18 cellular contexts compared by ENCODE assay signal in genomic region chrX:46236411-46236810, GRCh38.
DNase-seq lines count a peak whose midpoint lies in the region; ATAC-seq and TF ChIP-seq lines count a peak whose summit lies in the region.
"Had no signal": no experiment of that assay in that cellular context is flagged by ENCODE, and none has a peak within 500 bp of the region (broad histone marks: within the 10 kb centered on the region; RNA-seq: fewer than 3 reads in every experiment).

No MANE protein-coding gene starts in this region.

- H3K9me3 ChIP-seq in adrenal gland (replicated peaks in 1 of 3), result no peaks in the 10 kb centered on the region
- H3K9me3 ChIP-seq: SJCRH30 had no signal

- DNase-seq in activated T-cell treated with anti-CD3 and anti-CD28 coated beads, Interleukin-2, amount 50 U/mL, for 72 hours, result no peak
- no peak for DNase-seq in activated T-cell treated with anti-CD3 and anti-CD28 coated beads, Interleukin-2, amount 50 U/mL, for 24 hours
- DNase-seq in OCI-M1 (lab: John Stamatoyannopoulos, UW) (peak; percentile 3), fibroblast of mammary gland (ENCODE audit: low read depth) (peak; percentile 54), NCI-H2227 treated with DMSO at 0.1 percent for 48 hours (lab: John Stamatoyannopoulos, UW) (no peak), chondrocyte (ENCODE audit: low spot score) (no peak), adrenal gland (no peak)
- DNase-seq: 8988T, DMS79, HCEC 1CT, KBM-7, NCI-H1092 treated with DMSO at 0.1 percent for 48 hours, NCI-H1694, NCI-H2081 treated with DMSO at 0.1 percent for 48 hours, SJCRH30 had no signal

- no peak overlapping the region for H3K4me3 Mint-ChIP-seq in activated T-cell treated with anti-CD3 and anti-CD28 coated beads, Interleukin-2, amount 50 U/mL, for 72 hours
- no peak overlapping the region for H3K4me3 Mint-ChIP-seq in activated T-cell treated with anti-CD3 and anti-CD28 coated beads, Interleukin-2, amount 50 U/mL, for 24 hours
- no peak overlapping the region for H3K4me3 Mint-ChIP-seq in chondrocyte (ENCODE audit: unreplicated experiment)
- H3K4me3 Mint-ChIP-seq: CD14-positive monocyte, GM23338 had no signal

- H3K9me3 Mint-ChIP-seq in activated T-cell treated with anti-CD3 and anti-CD28 coated beads, Interleukin-2, amount 50 U/mL, for 72 hours, result peaks cover 0 to 1% of the 10 kb centered on the region in 2 donors
- no peaks in the 10 kb centered on the region for H3K9me3 Mint-ChIP-seq in activated T-cell treated with anti-CD3 and anti-CD28 coated beads, Interleukin-2, amount 50 U/mL, for 24 hours
- H3K9me3 Mint-ChIP-seq in chondrocyte (ENCODE audit: low read depth), result peaks cover 27% of the 10 kb centered on the region
- H3K9me3 Mint-ChIP-seq: GM23338 had no signal

- no peak overlapping the region for H3K27ac ChIP-seq in adrenal gland
- H3K27ac ChIP-seq: SJCRH30 had no signal

- H3K4me1 ChIP-seq in adrenal gland (replicated peaks in 1 of 2), result no peaks in the 10 kb centered on the region
- H3K4me1 ChIP-seq: SJCRH30 had no signal

- ATAC-seq in activated T-cell treated with anti-CD3 and anti-CD28 coated beads, Interleukin-2, amount 50 U/mL, for 72 hours (replicated peaks in 1 of 2), result peak; percentile 47 to 53
- ATAC-seq in HG02973 (IDR thresholded peaks at IDR 0.05; ENCODE audit: unreplicated experiment), result no peak
- ATAC-seq: GM23338 had no signal

- H3K4me1 Mint-ChIP-seq in activated T-cell treated with anti-CD3 and anti-CD28 coated beads, Interleukin-2, amount 50 U/mL, for 72 hours (ENCODE audit: low read depth), result peaks cover 8% of the 10 kb centered on the region
- peaks cover 7% of the 10 kb centered on the region for H3K4me1 Mint-ChIP-seq in activated T-cell treated with anti-CD3 and anti-CD28 coated beads, Interleukin-2, amount 50 U/mL, for 24 hours (ENCODE audit: low read depth)
- H3K4me1 Mint-ChIP-seq in chondrocyte (ENCODE audit: low read depth), result no peaks in the 10 kb centered on the region
- H3K4me1 Mint-ChIP-seq: CD14-positive monocyte, GM23338 had no signal

- H3K4me3 ChIP-seq in fibroblast of mammary gland (ENCODE audit: control insufficient read depth, low read depth, low read length) (no peak overlapping the region), adrenal gland (no peak overlapping the region)
- H3K4me3 ChIP-seq: GM23338, SJCRH30 had no signal

- no peak for TF ChIP-seq CTCF in fibroblast of mammary gland (conservative IDR thresholded peaks at IDR 0.05; ENCODE audit: control insufficient read depth, insufficient read depth, low read depth, low read length)
- no peak for TF ChIP-seq CTCF in chondrocyte (IDR thresholded peaks at IDR 0.05)
- TF ChIP-seq CTCF in adrenal gland (IDR thresholded peaks at IDR 0.05), result no peak

- peaks cover 4% of the 10 kb centered on the region for H3K27me3 ChIP-seq in adrenal gland
- H3K27me3 ChIP-seq: SJCRH30 had no signal

- peaks cover 0 to 3% of the 10 kb centered on the region in 2 donors for H3K36me3 Mint-ChIP-seq in activated T-cell treated with anti-CD3 and anti-CD28 coated beads, Interleukin-2, amount 50 U/mL, for 72 hours (ENCODE audit: insufficient read depth in 2 of 2)
- H3K36me3 Mint-ChIP-seq in activated T-cell treated with anti-CD3 and anti-CD28 coated beads, Interleukin-2, amount 50 U/mL, for 24 hours (ENCODE audit: low read depth), result no peaks in the 10 kb centered on the region
- no peaks in the 10 kb centered on the region for H3K36me3 Mint-ChIP-seq in chondrocyte (ENCODE audit: low read depth)
- H3K36me3 Mint-ChIP-seq: CD14-positive monocyte had no signal

- H3K36me3 ChIP-seq in adrenal gland (replicated peaks in 1 of 2), result no peaks in the 10 kb centered on the region
- H3K36me3 ChIP-seq: SJCRH30 had no signal

- WGBS in adrenal gland, 4 donors, result 17 to 24% (median 21%) methylated on average over 2 of the region's 2 CpGs

- intact Hi-C loops in adrenal gland (cut with DNase I), result no loop called here

- peaks cover 9% of the 10 kb centered on the region for H3K27me3 Mint-ChIP-seq in activated T-cell treated with anti-CD3 and anti-CD28 coated beads, Interleukin-2, amount 50 U/mL, for 72 hours (ENCODE audit: low read depth)
- H3K27me3 Mint-ChIP-seq in activated T-cell treated with anti-CD3 and anti-CD28 coated beads, Interleukin-2, amount 50 U/mL, for 24 hours, result peaks cover 25% of the 10 kb centered on the region
- H3K27me3 Mint-ChIP-seq in chondrocyte (ENCODE audit: low read depth), result no peaks in the 10 kb centered on the region

- no peak for TF ChIP-seq POLR2A in adrenal gland (IDR thresholded peaks at IDR 0.05)

- no peak overlapping the region for H3K27ac Mint-ChIP-seq in activated T-cell treated with anti-CD3 and anti-CD28 coated beads, Interleukin-2, amount 50 U/mL, for 72 hours
- H3K27ac Mint-ChIP-seq in activated T-cell treated with anti-CD3 and anti-CD28 coated beads, Interleukin-2, amount 50 U/mL, for 24 hours, result no peak overlapping the region
- H3K27ac Mint-ChIP-seq in chondrocyte (ENCODE audit: unreplicated experiment), result no peak overlapping the region
- H3K27ac Mint-ChIP-seq: CD14-positive monocyte, GM23338 had no signal

Comparison
In these comparisons a context has a peak if more than half of its experiments do, and no peak if none do; other contexts are left out.
1. DNase-seq: peak in OCI-M1 (single experiment) and fibroblast of mammary gland (single experiment); none in activated T-cell treated with anti-CD3 and anti-CD28 coated beads, Interleukin-2, amount 50 U/mL, for 72 hours (0 of 2), activated T-cell treated with anti-CD3 and anti-CD28 coated beads, Interleukin-2, amount 50 U/mL, for 24 hours (single experiment), NCI-H2227 treated with DMSO at 0.1 percent for 48 hours (single experiment), chondrocyte (single experiment) and adrenal gland (0 of 7).